Comparison of ENCODE assay signal across 1 cellular context in the genomic region with DNA sequence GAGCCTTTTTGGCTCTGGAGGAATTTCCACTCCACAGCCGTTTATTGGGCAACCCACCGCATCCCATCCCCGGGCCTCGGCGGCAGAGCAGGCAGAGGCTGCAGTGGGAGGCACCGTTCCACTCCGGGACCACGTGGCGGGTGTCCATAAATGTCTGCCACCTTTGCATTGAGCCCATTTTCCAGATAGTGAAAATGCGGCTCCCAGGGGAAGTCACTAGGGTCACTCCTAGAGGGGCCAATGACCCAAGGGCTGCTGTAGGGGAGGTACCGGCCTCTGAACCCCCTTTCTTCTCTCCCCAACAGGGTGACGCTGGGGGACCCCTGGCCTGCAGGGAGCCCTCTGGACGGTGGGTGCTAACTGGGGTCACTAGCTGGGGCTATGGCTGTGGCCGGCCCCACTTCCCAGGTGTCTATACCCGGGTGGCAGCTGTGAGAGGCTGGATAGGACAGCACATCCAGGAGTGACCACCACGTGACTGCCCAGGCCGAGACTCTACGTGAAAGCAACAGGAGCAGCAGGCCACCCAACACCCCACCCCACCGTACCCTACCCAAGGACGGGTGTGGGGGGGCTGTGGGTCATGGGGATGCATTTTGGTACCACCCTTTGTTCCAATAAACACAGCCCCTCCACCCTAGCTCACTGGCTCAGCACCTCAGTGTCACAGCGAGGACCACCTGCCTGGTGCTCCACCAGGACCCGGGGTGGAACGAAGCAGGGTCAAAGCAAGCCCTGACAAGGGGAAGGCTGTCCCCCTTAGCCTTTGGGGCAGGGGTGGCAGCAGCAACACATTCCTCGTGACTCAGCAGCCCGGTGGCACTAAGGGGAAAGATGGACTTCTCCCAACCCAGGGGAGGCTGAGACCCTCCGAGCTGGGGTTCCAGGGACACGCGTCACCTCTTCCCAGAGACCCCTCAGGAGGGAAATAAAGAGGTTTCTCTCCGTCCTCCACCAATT.
TF ChIP-seq lines count a peak whose summit lies in the region.

No MANE protein-coding gene starts in this region.

TF ChIP-seq in A549, 52 proteins besides CTCF, POLR2A, EP300 and RAD21 (continued from another document):
- no peak for TF ChIP-seq REST (IDR thresholded peaks at IDR 0.05)
- TF ChIP-seq FOSB (CRISPR knock-in tag; IDR thresholded peaks at IDR 0.05) = no peak
- TF ChIP-seq, protein P1, sequence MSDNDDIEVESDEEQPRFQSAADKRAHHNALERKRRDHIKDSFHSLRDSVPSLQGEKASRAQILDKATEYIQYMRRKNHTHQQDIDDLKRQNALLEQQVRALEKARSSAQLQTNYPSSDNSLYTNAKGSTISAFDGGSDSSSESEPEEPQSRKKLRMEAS (IDR thresholded peaks at IDR 0.05) = no peak
- TF ChIP-seq NPAS2 (CRISPR knock-in tag; IDR thresholded peaks at IDR 0.05; ENCODE audit: borderline replicate concordance) = no peak
- no peak for TF ChIP-seq KDM5A (IDR thresholded peaks at IDR 0.05)
- no peak for TF ChIP-seq ZNF302 (CRISPR knock-in tag; IDR thresholded peaks at IDR 0.05)
- TF ChIP-seq NR3C1 (IDR thresholded peaks at IDR 0.05) = no peak
- TF ChIP-seq HOXB5 (CRISPR knock-in tag; IDR thresholded peaks at IDR 0.05) = no peak
- TF ChIP-seq HOXA7 (CRISPR knock-in tag; IDR thresholded peaks at IDR 0.05) = no peak
- TF ChIP-seq CHD4 (IDR thresholded peaks at IDR 0.05; ENCODE audit: borderline replicate concordance) = no peak
- no peak for TF ChIP-seq ZSCAN20 (CRISPR knock-in tag; IDR thresholded peaks at IDR 0.05)
- TF ChIP-seq ATOH8 (CRISPR knock-in tag; IDR thresholded peaks at IDR 0.05; ENCODE audit: low read depth) = no peak
